ENCODE assay signal across 16 cellular contexts in genomic region chr11:3605721-3606324, GRCh38. TPM values are rescaled to one million over a fixed set of nuclear protein-coding genes. Genes with fewer than 3 reads are reported as not detected.
A peak's percentile ranks its signal among the peaks of the same experiment; 100 is the strongest.
DNase-seq lines count a peak whose midpoint lies in the region; ATAC-seq and TF ChIP-seq lines count a peak whose summit lies in the region.
"Had no signal": no experiment of that assay in that cellular context is flagged by ENCODE, and none has a peak within 500 bp of the region (broad histone marks: within the 10 kb centered on the region; RNA-seq: fewer than 3 reads in every experiment).

No MANE protein-coding gene starts in this region.

- no peak overlapping the region for H3K4me3 Mint-ChIP-seq in MCF 10A (ENCODE audit: unreplicated experiment)
- H3K4me3 Mint-ChIP-seq: HFFc6 had no signal

- H3K4me3 ChIP-seq in mammary epithelial cell (replicated peaks in 1 of 3; ENCODE audit: insufficient read depth in 1 of 3, low read depth in 2 of 3, low read length in 3 of 3) (no peak overlapping the region), hepatocyte (no peak overlapping the region), stomach (no peak overlapping the region)
- H3K4me3 ChIP-seq: BLaER1 treated with 17β-estradiol and CSF1 and Interleukin-3, amounts not matched to agents 10 nM and 100 nM had no signal

- in situ Hi-C loops in mammary epithelial cell (cut with MboI; ENCODE audit: low sequenced_read_pairs in 2 of 2) (no loop called here), GM13976 (cut with MboI; ENCODE audit: low sequenced_read_pairs, unreplicated experiment) (no loop called here)

- intact Hi-C loops in mammary epithelial cell (cut with micrococcal nuclease) (no loop called here), MCF 10A (cut with micrococcal nuclease) (no loop called here), stomach (cut with DNase I; ENCODE audit: low total_unique reads) (no loop called here)

- H3K27me3 ChIP-seq in mammary epithelial cell (ENCODE audit: insufficient read depth, low read length) (no peaks in the 10 kb centered on the region), hepatocyte (no peaks in the 10 kb centered on the region), stomach (no peaks in the 10 kb centered on the region)
- H3K27me3 ChIP-seq: BLaER1 treated with 17β-estradiol and CSF1 and Interleukin-3, amounts not matched to agents 10 nM and 100 nM had no signal

- no peaks in the 10 kb centered on the region for H3K79me2 ChIP-seq in mammary epithelial cell (ENCODE audit: insufficient read depth, low read length)
- no peaks in the 10 kb centered on the region for H3K79me2 ChIP-seq in hepatocyte

- H3K36me3 ChIP-seq in mammary epithelial cell (ENCODE audit: insufficient read depth, low read length) (no peaks in the 10 kb centered on the region), hepatocyte (replicated peaks; ENCODE audit: insufficient read depth, low read depth) (no peaks in the 10 kb centered on the region), stomach (no peaks in the 10 kb centered on the region)
- H3K36me3 ChIP-seq: BLaER1 treated with 17β-estradiol and CSF1 and Interleukin-3, amounts not matched to agents 10 nM and 100 nM had no signal

- peaks cover 6% of the 10 kb centered on the region for H3K27me3 Mint-ChIP-seq in MCF 10A (ENCODE audit: insufficient read depth, unreplicated experiment)

- TF ChIP-seq CTCF in mammary epithelial cell (conservative IDR thresholded peaks at IDR 0.05 in 1 of 2, IDR thresholded peaks at IDR 0.05 in 1 of 2; ENCODE audit: extremely low read depth in 1 of 2, insufficient read depth in 1 of 2, low read depth in 1 of 2, low read length in 2 of 2) (no peak), MCF 10A (IDR thresholded peaks at IDR 0.05; ENCODE audit: unreplicated experiment) (no peak), VCaP (conservative IDR thresholded peaks at IDR 0.05) (no peak), hepatocyte (IDR thresholded peaks at IDR 0.05; ENCODE audit: poor library complexity) (no peak), stomach (IDR thresholded peaks at IDR 0.05) (no peak), GM13976 (IDR thresholded peaks at IDR 0.05; ENCODE audit: borderline replicate concordance, control extremely low read depth, extremely low read depth, insufficient read depth, missing control alignments) (no peak)

- no peaks in the 10 kb centered on the region for H3K4me1 Mint-ChIP-seq in MCF 10A (ENCODE audit: insufficient read depth, unreplicated experiment)

- no peaks in the 10 kb centered on the region for H4K20me1 ChIP-seq in mammary epithelial cell (ENCODE audit: insufficient read depth, low read length)
- H4K20me1 ChIP-seq in hepatocyte (ENCODE audit: insufficient read depth, poor library complexity, severe bottlenecking): no peaks in the 10 kb centered on the region
- H4K20me1 ChIP-seq: BLaER1 treated with 17β-estradiol and CSF1 and Interleukin-3, amounts not matched to agents 10 nM and 100 nM had no signal

- no peak overlapping the region for H3K4me2 ChIP-seq in mammary epithelial cell (ENCODE audit: insufficient read depth, low read depth, low read length)
- H3K4me2 ChIP-seq in hepatocyte: no peak overlapping the region
- H3K4me2 ChIP-seq: BLaER1 treated with 17β-estradiol and CSF1 and Interleukin-3, amounts not matched to agents 10 nM and 100 nM had no signal

- BruUV-seq in mammary epithelial cell (replicated peaks; lab: Mats Ljungman, UMichigan): no TSS peak
- BruUV-seq in MCF 10A (replicated peaks; lab: Mats Ljungman, UMichigan): no TSS peak

- dilution Hi-C loops in mammary epithelial cell (cut with HindIII; ENCODE audit: low sequenced_read_pairs): no loop called here

- no peak overlapping the region for H3K27ac ChIP-seq in mammary epithelial cell (ENCODE audit: insufficient read depth, low read depth, low read length)
- peak overlapping the region; percentile 74 for H3K27ac ChIP-seq in VCaP
- H3K27ac ChIP-seq in hepatocyte: peak overlapping the region; percentile 7
- H3K27ac ChIP-seq in stomach: peak overlapping the region in 1 of 5 donors; percentile 72
- H3K27ac ChIP-seq: BLaER1 treated with 17β-estradiol and CSF1 and Interleukin-3, amounts not matched to agents 10 nM and 100 nM had no signal

- no peak overlapping the region for H3K9ac ChIP-seq in mammary epithelial cell (ENCODE audit: insufficient read depth, low read length)
- H3K9ac ChIP-seq: BLaER1 treated with 17β-estradiol and CSF1 and Interleukin-3, amounts not matched to agents 10 nM and 100 nM had no signal

- no peaks in the 10 kb centered on the region for H3K9me3 ChIP-seq in mammary epithelial cell (replicated peaks; ENCODE audit: insufficient read depth, low read length)
- no peaks in the 10 kb centered on the region for H3K9me3 ChIP-seq in hepatocyte (ENCODE audit: low read depth)
- H3K9me3 ChIP-seq in stomach: no peaks in the 10 kb centered on the region
- H3K9me3 ChIP-seq: BLaER1 treated with 17β-estradiol and CSF1 and Interleukin-3, amounts not matched to agents 10 nM and 100 nM had no signal

- WGBS in mammary epithelial cell (ENCODE audit: low coverage, missing lambda C conversion rate): 39% methylated on average over 7 of the region's 7 CpGs
- WGBS in hepatocyte (ENCODE audit: low lambda C conversion rate, missing lambda C conversion rate): 68% methylated on average over 7 of the region's 7 CpGs
- WGBS in stomach, 5 donors: 38 to 61% (median 54%) methylated on average over 7 of the region's 7 CpGs

- no peaks in the 10 kb centered on the region for H3K36me3 Mint-ChIP-seq in MCF 10A (ENCODE audit: insufficient read depth, unreplicated experiment)

- TF ChIP-seq EP300 in stomach (IDR thresholded peaks at IDR 0.05): no peak

- no peaks in the 10 kb centered on the region for H3K9me2 ChIP-seq in hepatocyte (replicated peaks; ENCODE audit: insufficient read depth)

- DNase-seq in mammary epithelial cell (no peak), MCF 10A (ENCODE audit: unreplicated experiment) (no peak), hepatocyte (ENCODE audit: low spot score) (no peak), stomach (peak; percentile 51), GM13976 (ENCODE audit: low spot score) (no peak)
- DNase-seq: HFFc6, IMR-90, Kasumi-1, NCI-H187 treated with DMSO at 0.1 percent for 48 hours, NCI-H69 had no signal

- H2AFZ ChIP-seq in mammary epithelial cell (ENCODE audit: low read depth, low read length) (peak overlapping the region; percentile 13), hepatocyte (no peak overlapping the region)

- H3K9me3 Mint-ChIP-seq in MCF 10A (ENCODE audit: unreplicated experiment): no peaks in the 10 kb centered on the region
- H3K9me3 Mint-ChIP-seq: HFFc6 had no signal

- POLR2A ChIA-PET in MCF 10A (lab: Yijun Ruan, JAX): interaction anchor here (0.5 kb wide), 1 partner anchor 73 kb away, joined by 3 read pairs; no protein-coding TSS in a partner anchor

- H3K4me1 ChIP-seq in mammary epithelial cell (ENCODE audit: insufficient read depth, low read length) (no peaks in the 10 kb centered on the region), hepatocyte (ENCODE audit: insufficient read depth) (no peaks in the 10 kb centered on the region), stomach (no peaks in the 10 kb centered on the region)
- H3K4me1 ChIP-seq: BLaER1 treated with 17β-estradiol and CSF1 and Interleukin-3, amounts not matched to agents 10 nM and 100 nM had no signal

- TF ChIP-seq POLR2A in stomach (IDR thresholded peaks at IDR 0.05): no peak

- no peak overlapping the region for H3K27ac Mint-ChIP-seq in MCF 10A (ENCODE audit: low read depth, unreplicated experiment)
- H3K27ac Mint-ChIP-seq: HFFc6 had no signal

- CTCF ChIA-PET in mammary epithelial cell (lab: Charles Lee; ENCODE audit: low non-redundant PET): no interaction called here
- CTCF ChIA-PET in MCF 10A (lab: Yijun Ruan, JAX): no interaction called here

- ATAC-seq in HG02973 (IDR thresholded peaks at IDR 0.05; ENCODE audit: unreplicated experiment): no peak
- no peak for ATAC-seq in GM19351 (IDR thresholded peaks at IDR 0.05; ENCODE audit: unreplicated experiment)

RNA-seq across cellular contexts. Expression of gene ART5, which starts 36.0 kb away (rescaled TPM):
- not detected for total RNA-seq in mammary epithelial cell
- not detected for polyA plus RNA-seq in mammary epithelial cell
- polyA minus RNA-seq in mammary epithelial cell: not detected
- total RNA-seq in MCF 10A (2022): not detected in 2 replicates
- 2.3 and 6.3 TPM in 2 replicates for total RNA-seq in hepatocyte
- 12.4 and 19.3 TPM in 2 replicates for polyA plus RNA-seq in hepatocyte
- total RNA-seq in stomach: not detected
- polyA plus RNA-seq in stomach: under 1 TPM in 2 of 3 donors, not detected in 1; 0.45 to 0.62 TPM
- total RNA-seq: HFFc6, HT1080, IMR-90, RPMI7951 had no signal
- polyA plus RNA-seq: IMR-90 had no signal

RNA-seq across cellular contexts. Expression of gene ART1, which starts 39.1 kb away (rescaled TPM):
- not detected for total RNA-seq in mammary epithelial cell
- not detected for polyA plus RNA-seq in mammary epithelial cell
- not detected for polyA minus RNA-seq in mammary epithelial cell
- total RNA-seq in MCF 10A (2022): not detected in 2 replicates
- total RNA-seq in hepatocyte: not detected in 2 replicates
- polyA plus RNA-seq in hepatocyte: not detected in 2 replicates
- not detected for total RNA-seq in stomach
- polyA plus RNA-seq in stomach: not detected
- total RNA-seq: HFFc6, HT1080, IMR-90, RPMI7951 had no signal
- polyA plus RNA-seq: IMR-90 had no signal
